Comparison of ENCODE assay signal across 29 cellular contexts in the genomic region with DNA sequence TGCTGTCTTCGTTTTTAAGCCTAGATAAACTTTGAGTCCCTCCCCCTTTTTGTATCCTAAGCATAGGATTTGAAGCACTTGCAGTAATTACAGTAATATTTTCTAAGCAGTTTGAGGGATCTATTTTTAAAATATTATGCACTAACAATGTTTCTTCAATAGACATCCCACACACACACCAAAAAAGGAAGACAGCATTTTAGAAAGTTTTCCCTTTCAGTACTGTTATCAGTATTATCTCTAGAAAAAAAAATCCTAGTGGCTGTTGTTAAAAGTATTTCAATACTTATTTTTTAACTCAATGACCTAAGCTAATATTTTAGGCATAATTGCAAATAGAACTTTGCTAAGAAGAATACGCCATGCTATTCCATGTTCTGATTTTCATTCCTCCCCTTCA. TPM values are rescaled to one million over a fixed set of nuclear protein-coding genes. Genes with fewer than 3 reads are reported as not detected.
"Had no signal": no experiment of that assay in that cellular context is flagged by ENCODE, and none has a peak within 500 bp of the region (broad histone marks: within the 10 kb centered on the region; RNA-seq: fewer than 3 reads in every experiment).

No MANE protein-coding gene starts in this region.

- H3K4me2 ChIP-seq: neural progenitor cell had no signal

- H3K4me1 ChIP-seq: left ventricle myocardium inferior, neural progenitor cell, pancreas, prostate gland, suprapubic skin, upper lobe of right lung had no signal

- H3K36me3 ChIP-seq: left ventricle myocardium inferior, neural progenitor cell, neutrophil, pancreas, prostate gland, suprapubic skin, thoracic aorta, tibial artery, upper lobe of right lung had no signal

- H3K4me3 ChIP-seq: left ventricle myocardium inferior, lung, neural progenitor cell, pancreas, prostate gland, skin epidermis, suprapubic skin, upper lobe of right lung had no signal

- DNase-seq: hypothalamus; immature natural killer cell; kidney; left ventricle myocardium inferior; mesendoderm; naive B cell; natural killer cell; nephron progenitor cell; pancreas; posterior cingulate gyrus; retina; right cardiac atrium; stimulated activated CD4-positive, alpha-beta T cell treated with anti-CD3 and anti-CD28 coated beads, Interleukin-12 subunit alpha, Interleukin-12 subunit beta, amount 100 ng/mL, for 4 hours; stimulated activated CD4-positive, alpha-beta T cell treated with anti-CD3 and anti-CD28 coated beads, Interleukin-15, amount 100 ng/mL, for 24 hours; stimulated activated CD4-positive, alpha-beta T cell treated with anti-CD3 and anti-CD28 coated beads, Interleukin-2, amount 100 ng/mL, for 24 hours; stimulated activated CD4-positive, alpha-beta T cell treated with anti-CD3 and anti-CD28 coated beads, Interleukin-4, amount 100 ng/mL, for 24 hours; stimulated activated naive CD4-positive, alpha-beta T cell; tibial artery; trophoblast cell; upper lobe of right lung had no signal

- H3K27ac ChIP-seq: left ventricle myocardium inferior, neural progenitor cell, neutrophil, pancreas, prostate gland, skin epidermis, suprapubic skin, tibial artery, upper lobe of right lung had no signal

- H3K9me3 ChIP-seq: left ventricle myocardium inferior, neutrophil, pancreas, prostate gland, suprapubic skin, thoracic aorta, tibial artery, upper lobe of right lung had no signal

- H3K27me3 ChIP-seq: neural progenitor cell, pancreas, suprapubic skin, tibial artery, upper lobe of right lung had no signal

- ATAC-seq: natural killer cell; pancreas; right cardiac atrium; sciatic nerve; stimulated activated effector memory CD8-positive, alpha-beta T cell treated with anti-CD3 and anti-CD28 coated beads, Interleukin-12 subunit alpha, Interleukin-12 subunit beta, amount 100 ng/mL, for 72 hours; upper lobe of right lung had no signal

- H2AFZ ChIP-seq: neural progenitor cell had no signal

RNA-seq across cellular contexts. Expression of a gene that starts 15.1 kb away (rescaled TPM):
- total RNA-seq: natural killer cell had no signal
